ENCODE assay signal across 11 cellular contexts in genomic region chr1:21896652-21897532, GRCh38. TPM values are rescaled to one million over a fixed set of nuclear protein-coding genes. Genes with fewer than 3 reads are reported as not detected.
DNase-seq lines count a peak whose midpoint lies in the region; ATAC-seq, FAIRE-seq and TF ChIP-seq lines count a peak whose summit lies in the region.
"Had no signal": no experiment of that assay in that cellular context is flagged by ENCODE, and none has a peak within 500 bp of the region (broad histone marks: within the 10 kb centered on the region; RNA-seq: fewer than 3 reads in every experiment).

No MANE protein-coding gene starts in this region.

- H3K4me1 ChIP-seq in adipocyte (ENCODE audit: control insufficient read depth, insufficient read depth, low read length) (peaks cover 80% of the 10 kb centered on the region), right cardiac atrium (ENCODE audit: control insufficient read depth, insufficient read depth, low read length) (peaks cover 50% of the 10 kb centered on the region), pancreas (no peaks in the 10 kb centered on the region)

- H3K9ac ChIP-seq in adipocyte (ENCODE audit: low read length) = peak overlapping the region; percentile 85

- DNase-seq in AG08396 (ENCODE audit: low spot score) (peak; percentile 63), adipocyte (ENCODE audit: low read depth) (peak; percentile 55), right cardiac atrium (peak; percentile 87 to 94 (median 93)), pancreas (no peak), frontal cortex (ENCODE audit: low spot score in 2 of 2) (no peak)
- DNase-seq: NCI-H2227 treated with DMSO at 0.1 percent for 48 hours; stimulated activated naive CD8-positive, alpha-beta T cell treated with anti-CD3 and anti-CD28 coated beads, Interleukin-15, amount 100 ng/mL, for 72 hours had no signal

- intact Hi-C loops in right cardiac atrium (cut with DNase I) = loop anchor here in 2 of 4 donors (5.0 to 10.0 kb wide), 2 partner anchors 40 to 48 kb away; partner anchors contain the start of gene HSPG2 (in 1 of the 2)
- intact Hi-C loops in pancreas (cut with DNase I) = no loop called here

- H3K36me3 ChIP-seq in adipocyte (ENCODE audit: control insufficient read depth, insufficient read depth, low read length, severe bottlenecking) = peaks cover 62% of the 10 kb centered on the region
- peaks cover 0 to 6% (median 0%) of the 10 kb centered on the region in 3 donors for H3K36me3 ChIP-seq in pancreas

- H3K9me3 ChIP-seq in adipocyte (ENCODE audit: control insufficient read depth, low read length) = no peaks in the 10 kb centered on the region
- H3K9me3 ChIP-seq in right cardiac atrium (ENCODE audit: control insufficient read depth, low read length) = no peaks in the 10 kb centered on the region
- no peaks in the 10 kb centered on the region for H3K9me3 ChIP-seq in pancreas

- ATAC-seq in right cardiac atrium = peak; percentile 81 to 88
- peak; percentile 11 to 65 (median 54) for ATAC-seq in pancreas
- no peak for ATAC-seq in HG02852 (IDR thresholded peaks at IDR 0.05; ENCODE audit: unreplicated experiment)
- ATAC-seq in HG02973 (IDR thresholded peaks at IDR 0.05; ENCODE audit: unreplicated experiment) = no peak
- no peak for ATAC-seq in GM18861 (IDR thresholded peaks at IDR 0.05; ENCODE audit: unreplicated experiment)
- ATAC-seq: stimulated activated naive CD8-positive, alpha-beta T cell treated with anti-CD3 and anti-CD28 coated beads, Interleukin-15, amount 100 ng/mL, for 72 hours had no signal

- FAIRE-seq in pancreas (lab: Jason Lieb, UNC) = no peak
- no peak for FAIRE-seq in frontal cortex (lab: Jason Lieb, UNC)
- FAIRE-seq: TTC549 had no signal

- WGBS in right cardiac atrium = 24% methylated on average over 20 of the region's 20 CpGs
- 66 to 71% methylated on average over 19 to 20 of the region's 20 CpGs for WGBS in pancreas, 2 donors

- H3K27me3 ChIP-seq in adipocyte (replicated peaks; ENCODE audit: control insufficient read depth, insufficient read depth, low read length) (no peaks in the 10 kb centered on the region), right cardiac atrium (ENCODE audit: control insufficient read depth, insufficient read depth) (no peaks in the 10 kb centered on the region), pancreas (no peaks in the 10 kb centered on the region)

- no peak for TF ChIP-seq CTCF in pancreas (IDR thresholded peaks at IDR 0.05)

- H3K4me3 ChIP-seq in adipocyte (ENCODE audit: low read length) = no peak overlapping the region
- no peak overlapping the region for H3K4me3 ChIP-seq in right cardiac atrium (ENCODE audit: low read length)
- H3K4me3 ChIP-seq in pancreas = no peak overlapping the region

- H3K27ac ChIP-seq in right cardiac atrium (ENCODE audit: low read length) (peak overlapping the region; percentile 95), pancreas (peak overlapping the region in 2 of 4 donors; percentile 30 to 60)

RNA-seq across cellular contexts. Expression of gene HSPG2, which starts 40.2 kb away (rescaled TPM):
- total RNA-seq in right cardiac atrium (100 to 1,000 TPM; 320 to 659 (median 492) TPM), pancreas (100 to 1,000 TPM in 2 of 6 donors, 10 to 100 TPM in 4; 50.4 to 164 (median 63.9) TPM), frontal cortex (4.5 TPM)
- polyA plus RNA-seq in right cardiac atrium (257 TPM), pancreas (100 to 1,000 TPM in 1 of 2 donors, 10 to 100 TPM in 1; 53.9 to 123 TPM)

Comparison
In these comparisons a context has a peak if more than half of its experiments do, and no peak if none do; other contexts are left out.
1. DNase-seq: peak in AG08396 (single experiment), adipocyte (single experiment) and right cardiac atrium (3 of 3); none in pancreas (0 of 6) and frontal cortex (0 of 2).
2. ATAC-seq: peak in right cardiac atrium (2 of 2) and pancreas (4 of 4); none in HG02852 (single experiment), HG02973 (single experiment) and GM18861 (single experiment).